14 cellular contexts compared by ENCODE assay signal in genomic region chr3:134134240-134134639, GRCh38.
"Had no signal": no experiment of that assay in that cellular context is flagged by ENCODE, and none has a peak within 500 bp of the region (broad histone marks: within the 10 kb centered on the region; RNA-seq: fewer than 3 reads in every experiment).

No MANE protein-coding gene starts in this region.

- H3K4me1 ChIP-seq: breast epithelium, gastrocnemius medialis, heart right ventricle, left lung, transverse colon had no signal

- DNase-seq: activated CD4-positive, alpha-beta T cell treated with anti-CD3 and anti-CD28 coated beads, Interleukin-2, amount 10 ng/mL, durations not matched to agents 7 days and 5 days; activated CD8-positive, alpha-beta memory T cell treated with anti-CD3 and anti-CD28 coated beads, Interleukin-2, amount 50 U/mL, for 48 hours; activated T-cell treated with anti-CD3 and anti-CD28 coated beads, Interleukin-2, amount 50 U/mL, for 72 hours; cerebellar nuclear complex; effector memory CD4-positive, alpha-beta T cell; gastrocnemius medialis; heart right ventricle; left lung; mammary epithelial cell; naive thymus-derived CD8-positive, alpha-beta T cell; retina; stimulated activated naive B cell treated with anti-CD40 and anti-IgM and Interleukin-4, amounts not matched to agents 10 μg/mL and 1 μg/mL and 100 μg/mL, for 72 hours; transverse colon had no signal

- H3K4me3 ChIP-seq: breast epithelium, gastrocnemius medialis, heart right ventricle, left lung, transverse colon had no signal

- H3K27ac ChIP-seq: breast epithelium, gastrocnemius medialis, heart right ventricle, left lung, transverse colon had no signal

- H3K36me3 ChIP-seq: breast epithelium, gastrocnemius medialis, transverse colon had no signal

- H3K27me3 ChIP-seq: breast epithelium, gastrocnemius medialis, heart right ventricle, left lung, transverse colon had no signal

- ATAC-seq: activated T-cell treated with anti-CD3 and anti-CD28 coated beads, Interleukin-2, amount 50 U/mL, for 72 hours; gastrocnemius medialis; heart right ventricle; left lung; naive thymus-derived CD8-positive, alpha-beta T cell; stimulated activated naive B cell treated with anti-CD40 and anti-IgM and Interleukin-4, amounts not matched to agents 10 μg/mL and 1 μg/mL and 100 μg/mL, for 72 hours had no signal

- H3K9me3 ChIP-seq: gastrocnemius medialis had no signal
